Comparison of ENCODE assay signal across 1 cellular context in genomic region chr11:71452354-71453020, GRCh38.
TF ChIP-seq lines count a peak whose summit lies in the region.

No MANE protein-coding gene starts in this region.

TF ChIP-seq in K562, 482 proteins besides CTCF, POLR2A, EP300 and RAD21 (continued from another document):
- TF ChIP-seq ZBTB40 (IDR thresholded peaks at IDR 0.05) (0 out of 2 replicates have a peak, but pooled peaks have one; percentile 17), ZBTB40 (CRISPR knock-in tag; IDR thresholded peaks at IDR 0.05) (no peak), TFE3 (CRISPR knock-in tag; IDR thresholded peaks at IDR 0.05) (no peak), SMAD3 (CRISPR knock-in tag; conservative IDR thresholded peaks at IDR 0.05) (no peak), NFE2 (IDR thresholded peaks at IDR 0.05; ENCODE audit: low read depth) (no peak), EGR1 (conservative IDR thresholded peaks at IDR 0.05) (peak; percentile 73; the same call in 1 of the 2 replicates), ZZZ3 (IDR thresholded peaks at IDR 0.05) (no peak), BCLAF1 (IDR thresholded peaks at IDR 0.05; ENCODE audit: borderline replicate concordance in 1 of 2, control insufficient read depth in 1 of 2, low read depth in 2 of 2, low read length in 1 of 2) (no peak), HDAC1 (IDR thresholded peaks at IDR 0.05) (no peak), BHLHE40 (IDR thresholded peaks at IDR 0.05; ENCODE audit: low read length) (0 out of 2 replicates have a peak, but pooled peaks have one; percentile 7), PKNOX1 (IDR thresholded peaks at IDR 0.05) (no peak), KDM5B (IDR thresholded peaks at IDR 0.05; ENCODE audit: insufficient replicate concordance, low read depth, low read length) (peak; percentile 32), GATAD2A (IDR thresholded peaks at IDR 0.05) (no peak), USF1 (CRISPR knock-in tag; IDR thresholded peaks at IDR 0.05) (no peak), CEBPB (tag; IDR thresholded peaks at IDR 0.05) (no peak), ZBTB17 (CRISPR knock-in tag; IDR thresholded peaks at IDR 0.05) (peak; percentile 72), SAP30 (IDR thresholded peaks at IDR 0.05; ENCODE audit: borderline replicate concordance, insufficient read depth, low read depth, low read length, poor library complexity, severe bottlenecking) (peak; percentile 39), ZNF277 (CRISPR knock-in tag; IDR thresholded peaks at IDR 0.05; ENCODE audit: borderline replicate concordance) (no peak), RFX5 (IDR thresholded peaks at IDR 0.05; ENCODE audit: low read depth, low read length) (no peak)
TF ChIP-seq in K562: peak in this region for 6.
